Comparison of ENCODE assay signal across 22 cellular contexts in the genomic region with DNA sequence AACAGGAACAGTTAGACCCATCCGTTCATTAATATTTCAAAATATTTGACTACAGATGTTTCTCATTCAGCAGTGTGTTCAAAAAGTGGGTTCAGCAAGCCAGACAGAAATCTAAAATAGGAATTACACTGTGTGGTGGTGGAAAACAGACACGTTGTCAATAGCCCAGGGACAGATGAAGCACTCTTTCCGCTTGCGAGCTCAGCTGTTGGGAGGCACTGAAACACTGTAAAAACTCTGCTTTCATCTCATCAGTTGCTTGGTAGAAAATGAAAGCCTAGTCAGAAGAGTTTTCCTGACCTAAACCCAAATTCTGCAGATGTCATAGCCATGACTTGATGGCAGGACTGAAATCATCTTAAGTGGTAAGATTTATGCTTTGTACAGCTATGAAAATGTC. TPM values are rescaled to one million over a fixed set of nuclear protein-coding genes. Genes with fewer than 3 reads are reported as not detected.
A peak's percentile ranks its signal among the peaks of the same experiment; 100 is the strongest.
DNase-seq lines count a peak whose midpoint lies in the region; ATAC-seq and FAIRE-seq lines count a peak whose summit lies in the region.
"Had no signal": no experiment of that assay in that cellular context is flagged by ENCODE, and none has a peak within 500 bp of the region (broad histone marks: within the 10 kb centered on the region; RNA-seq: fewer than 3 reads in every experiment).

No MANE protein-coding gene starts in this region.

- H3K36me3 Mint-ChIP-seq in activated T-helper 17 cell treated with anti-CD3 and anti-CD28 coated beads, Interleukin-2, amount 50 U/mL, for 72 hours (ENCODE audit: low read depth): peaks cover 52% of the 10 kb centered on the region

- H4K8ac ChIP-seq in mesenchymal stem cell (ENCODE audit: low read length): no peak overlapping the region

- DNase-seq in stimulated activated CD4-positive, alpha-beta T cell treated with anti-CD3 and anti-CD28 coated beads, Interleukin-1b, Interleukin-23, amount 100 ng/mL, for 48 hours: peak; percentile 6
- DNase-seq in stimulated activated CD4-positive, alpha-beta T cell treated with anti-CD3 and anti-CD28 coated beads, Interleukin-2, amount 100 ng/mL, for 48 hours: no peak
- DNase-seq in mesenchymal stem cell (peak; percentile 18), islet precursor cell (no peak), small intestine (no peak), NCI-H510A treated with DMSO at 0.1 percent for 48 hours (lab: John Stamatoyannopoulos, UW) (no peak)
- DNase-seq: activated naive CD4-positive, alpha-beta T cell treated with anti-CD3 and anti-CD28 coated beads, Interleukin-2, amount 10 ng/mL, durations not matched to agents 7 days and 5 days; brain microvascular endothelial cell; dermis blood vessel endothelial cell; left colon; NCI-H1105; NCI-H524; SHP77; uterus had no signal

- no peak overlapping the region for H3K14ac ChIP-seq in mesenchymal stem cell (ENCODE audit: low read length in 2 of 2)

- 91% methylated on average over 3 of the region's 4 CpGs for WGBS in mesenchymal stem cell
- 86 to 95% (median 93%) methylated on average over 4 of the region's 4 CpGs for WGBS in small intestine, 3 donors

- no peak overlapping the region for H3K4me3 Mint-ChIP-seq in activated T-helper 17 cell treated with anti-CD3 and anti-CD28 coated beads, Interleukin-2, amount 50 U/mL, for 72 hours
- H3K4me3 Mint-ChIP-seq: activated naive CD4-positive, alpha-beta T cell treated with anti-CD3 and anti-CD28 coated beads, Interleukin-2, amount 10 ng/mL, durations not matched to agents 7 days and 5 days; mesothelial cell of epicardium; stimulated activated naive CD8-positive, alpha-beta T cell treated with anti-CD3 and anti-CD28 coated beads, Interleukin-15, Interleukin-2, amounts not matched to agents 100 ng/mL and 50 ng/mL, for 24 hours; T-helper 1 cell treated with Interleukin-12 subunit alpha and Interleukin-12 subunit beta and Interleukin-4 antibody, amounts not matched to agents 30 μg/mL and 1 μg/mL, for 36 hours; WTC11 had no signal

- H3K4me3 ChIP-seq in mesenchymal stem cell (ENCODE audit: insufficient read depth in 1 of 2, low read depth in 1 of 2, low read length in 2 of 2) (peak overlapping the region in 1 of 2 experiments; percentile 7), small intestine (ENCODE audit: low read depth in 1 of 2, low read length in 2 of 2) (no peak overlapping the region)
- H3K4me3 ChIP-seq: BLaER1, uterus had no signal

- H3K27me3 Mint-ChIP-seq in activated T-helper 17 cell treated with anti-CD3 and anti-CD28 coated beads, Interleukin-2, amount 50 U/mL, for 72 hours: no peaks in the 10 kb centered on the region
- H3K27me3 Mint-ChIP-seq: activated naive CD4-positive, alpha-beta T cell treated with anti-CD3 and anti-CD28 coated beads, Interleukin-2, amount 10 ng/mL, durations not matched to agents 7 days and 5 days; stimulated activated naive CD8-positive, alpha-beta T cell treated with anti-CD3 and anti-CD28 coated beads, Interleukin-15, Interleukin-2, amounts not matched to agents 100 ng/mL and 50 ng/mL, for 24 hours had no signal

- no peak overlapping the region for H2BK120ac ChIP-seq in mesenchymal stem cell (ENCODE audit: low read depth, low read length)

- no peak overlapping the region for H4K91ac ChIP-seq in mesenchymal stem cell (ENCODE audit: low read length)

- no peak overlapping the region for H3K18ac ChIP-seq in mesenchymal stem cell (ENCODE audit: low read depth in 1 of 2, low read length in 2 of 2)

- no peak overlapping the region for H3K4me2 ChIP-seq in mesenchymal stem cell (ENCODE audit: low read length, poor library complexity, severe bottlenecking)
- H3K4me2 ChIP-seq: BLaER1 had no signal

- peaks cover 4% of the 10 kb centered on the region for H3K4me1 Mint-ChIP-seq in activated T-helper 17 cell treated with anti-CD3 and anti-CD28 coated beads, Interleukin-2, amount 50 U/mL, for 72 hours

- H3K9me3 ChIP-seq in mesenchymal stem cell (ENCODE audit: control insufficient read depth, low read length) (no peaks in the 10 kb centered on the region), small intestine (ENCODE audit: control insufficient read depth, low read depth) (no peaks in the 10 kb centered on the region)
- H3K9me3 ChIP-seq: BLaER1, uterus had no signal

- no peak overlapping the region for H2AFZ ChIP-seq in mesenchymal stem cell (ENCODE audit: low read depth, low read length)

- H3K27ac Mint-ChIP-seq in activated T-helper 17 cell treated with anti-CD3 and anti-CD28 coated beads, Interleukin-2, amount 50 U/mL, for 72 hours: peak overlapping the region; percentile 16
- H3K27ac Mint-ChIP-seq: activated naive CD4-positive, alpha-beta T cell treated with anti-CD3 and anti-CD28 coated beads, Interleukin-2, amount 10 ng/mL, durations not matched to agents 7 days and 5 days; mesothelial cell of epicardium; stimulated activated naive CD8-positive, alpha-beta T cell treated with anti-CD3 and anti-CD28 coated beads, Interleukin-15, Interleukin-2, amounts not matched to agents 100 ng/mL and 50 ng/mL, for 24 hours; T-helper 1 cell treated with Interleukin-12 subunit alpha and Interleukin-12 subunit beta and Interleukin-4 antibody, amounts not matched to agents 30 μg/mL and 1 μg/mL, for 36 hours; WTC11 had no signal

- H2BK12ac ChIP-seq in mesenchymal stem cell (ENCODE audit: low read length in 2 of 2): no peak overlapping the region

- peaks cover 3% of the 10 kb centered on the region for H3K4me1 ChIP-seq in mesenchymal stem cell (ENCODE audit: control insufficient read depth, insufficient read depth, low read depth, low read length)
- H3K4me1 ChIP-seq in small intestine (ENCODE audit: control insufficient read depth in 2 of 2, insufficient read depth in 1 of 2, low read depth in 1 of 2, low read length in 1 of 2): no peaks in the 10 kb centered on the region
- H3K4me1 ChIP-seq: BLaER1, uterus had no signal

- no peaks in the 10 kb centered on the region for H3K27me3 ChIP-seq in mesenchymal stem cell (ENCODE audit: control insufficient read depth in 1 of 2, insufficient read depth in 1 of 2, low read length in 2 of 2)
- no peaks in the 10 kb centered on the region for H3K27me3 ChIP-seq in small intestine (ENCODE audit: control insufficient read depth in 2 of 2, insufficient read depth in 2 of 2, low read length in 2 of 2)
- H3K27me3 ChIP-seq: BLaER1, brain microvascular endothelial cell, uterus had no signal

- H2BK5ac ChIP-seq in mesenchymal stem cell (ENCODE audit: low read depth, low read length, poor library complexity, severe bottlenecking): no peak overlapping the region

- H2BK15ac ChIP-seq in mesenchymal stem cell (ENCODE audit: low read depth, poor library complexity, severe bottlenecking): no peak overlapping the region

- H3K27ac ChIP-seq in mesenchymal stem cell (ENCODE audit: low read length, poor library complexity, severe bottlenecking): peak overlapping the region; percentile 88
- H3K27ac ChIP-seq in small intestine (ENCODE audit: low read depth in 1 of 2, low read length in 1 of 2): no peak overlapping the region
- H3K27ac ChIP-seq: BLaER1, epithelial cell of prostate, uterus had no signal

- no peak overlapping the region for H3K4ac ChIP-seq in mesenchymal stem cell (ENCODE audit: low read depth in 1 of 2, low read length in 2 of 2)

- peaks cover 3% of the 10 kb centered on the region for H3K79me1 ChIP-seq in mesenchymal stem cell (replicated peaks; ENCODE audit: low read length, poor library complexity, severe bottlenecking)

- no peak overlapping the region for H3K23ac ChIP-seq in mesenchymal stem cell (ENCODE audit: low read length in 2 of 2)

- ATAC-seq in activated T-helper 17 cell treated with anti-CD3 and anti-CD28 coated beads, Interleukin-2, amount 50 U/mL, for 72 hours (replicated peaks): peak; percentile 83
- ATAC-seq: HCT116, left colon, WTC11 had no signal

- H3K36me3 ChIP-seq in mesenchymal stem cell (ENCODE audit: control insufficient read depth in 1 of 2, insufficient read depth in 2 of 2, low read depth in 1 of 2, low read length in 2 of 2) (peaks cover 10 to 30% of the 10 kb centered on the region in 2 experiments), small intestine (ENCODE audit: control insufficient read depth in 2 of 2, insufficient read depth in 2 of 2, low read length in 2 of 2) (no peaks in the 10 kb centered on the region)
- H3K36me3 ChIP-seq: uterus had no signal

- FAIRE-seq in small intestine (lab: Jason Lieb, UNC): no peak

- peak overlapping the region; percentile 77 for H3K9ac ChIP-seq in mesenchymal stem cell (ENCODE audit: low read length)
- H3K9ac ChIP-seq: BLaER1 had no signal

- peak overlapping the region; percentile 43 for H2AK5ac ChIP-seq in mesenchymal stem cell (ENCODE audit: low read length, severe bottlenecking)

- no peaks in the 10 kb centered on the region for H3K9me3 Mint-ChIP-seq in activated T-helper 17 cell treated with anti-CD3 and anti-CD28 coated beads, Interleukin-2, amount 50 U/mL, for 72 hours
- H3K9me3 Mint-ChIP-seq: activated naive CD4-positive, alpha-beta T cell treated with anti-CD3 and anti-CD28 coated beads, Interleukin-2, amount 10 ng/mL, durations not matched to agents 7 days and 5 days; mesothelial cell of epicardium; stimulated activated naive CD8-positive, alpha-beta T cell treated with anti-CD3 and anti-CD28 coated beads, Interleukin-15, Interleukin-2, amounts not matched to agents 100 ng/mL and 50 ng/mL, for 24 hours; T-helper 1 cell treated with Interleukin-12 subunit alpha and Interleukin-12 subunit beta and Interleukin-4 antibody, amounts not matched to agents 30 μg/mL and 1 μg/mL, for 36 hours; WTC11 had no signal

RNA-seq across cellular contexts. Expression of a gene that starts 38.5 kb away (rescaled TPM):
- total RNA-seq in activated T-helper 17 cell treated with anti-CD3 and anti-CD28 coated beads, Interleukin-2, amount 50 U/mL, for 72 hours: 1 to 10 TPM; 1.2 to 5.7 TPM
- 0.07 TPM for polyA plus RNA-seq in mesenchymal stem cell (2013, experiment 1 of 2)
- polyA plus RNA-seq in mesenchymal stem cell (2013, experiment 2 of 2): 0.03 TPM
- under 1 TPM in 2 of 3 donors, not detected in 1; 0.21 to 0.22 TPM for polyA plus RNA-seq in small intestine

RNA-seq across cellular contexts. Expression of a gene that starts 39.4 kb away (rescaled TPM):
- total RNA-seq in activated T-helper 17 cell treated with anti-CD3 and anti-CD28 coated beads, Interleukin-2, amount 50 U/mL, for 72 hours: 100 to 1,000 TPM in 1 of 2 donors, 10 to 100 TPM in 1; 51.5 to 171 TPM
- polyA plus RNA-seq in mesenchymal stem cell (2013, experiment 1 of 2): 0.97 TPM
- 0.96 TPM for polyA plus RNA-seq in mesenchymal stem cell (2013, experiment 2 of 2)
- 10 to 100 TPM in 1 of 3 donors, 1 to 10 TPM in 2; 8.2 to 12.7 (median 8.5) TPM for polyA plus RNA-seq in small intestine

Comparison
In these comparisons a context has a peak if more than half of its experiments do, and no peak if none do; other contexts are left out.
1. DNase-seq: peak in stimulated activated CD4-positive, alpha-beta T cell treated with anti-CD3 and anti-CD28 coated beads, Interleukin-1b, Interleukin-23, amount 100 ng/mL, for 48 hours (single experiment) and mesenchymal stem cell (single experiment); none in stimulated activated CD4-positive, alpha-beta T cell treated with anti-CD3 and anti-CD28 coated beads, Interleukin-2, amount 100 ng/mL, for 48 hours (0 of 2), islet precursor cell (single experiment), small intestine (single experiment) and NCI-H510A treated with DMSO at 0.1 percent for 48 hours (single experiment).